21 cellular contexts compared by ENCODE assay signal in the genomic region with DNA sequence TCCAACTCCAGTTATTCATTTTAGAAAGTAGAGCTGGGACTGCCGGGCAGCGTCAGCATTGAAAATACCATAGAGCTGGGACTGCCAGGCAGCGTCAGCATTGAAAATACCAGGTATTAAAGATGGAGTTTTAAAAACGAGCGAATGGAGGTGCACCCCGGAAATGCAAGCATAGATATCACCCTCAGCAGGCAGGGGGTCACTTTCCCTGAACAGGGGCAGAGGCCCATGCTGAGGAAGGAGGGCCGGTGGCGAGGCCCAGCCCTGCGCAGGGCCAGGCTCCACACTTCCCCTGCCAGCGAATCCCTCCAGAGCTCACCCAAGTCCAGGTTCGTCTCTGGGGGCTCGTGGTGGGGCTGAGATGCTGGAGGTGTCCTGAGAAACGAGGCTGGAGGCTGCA.
DNase-seq lines count a peak whose midpoint lies in the region; ATAC-seq and TF ChIP-seq lines count a peak whose summit lies in the region.
"Had no signal": no experiment of that assay in that cellular context is flagged by ENCODE, and none has a peak within 500 bp of the region (broad histone marks: within the 10 kb centered on the region; RNA-seq: fewer than 3 reads in every experiment).

No MANE protein-coding gene starts in this region.

- peak; percentile 26 for DNase-seq in Right ventricle myocardium inferior (ENCODE audit: missing footprints)
- no peak for DNase-seq in Right ventricle myocardium superior
- DNase-seq in H7: peak; percentile 54
- DNase-seq in activated B cell treated with CpG ODN at 0.5 μM for 24 hours: peak; percentile 9
- DNase-seq in stomach: peak; percentile 10
- no peak for DNase-seq in NCI-H146 treated with DMSO at 0.1 percent for 48 hours (lab: John Stamatoyannopoulos, UW; ENCODE audit: unreplicated experiment)
- DNase-seq in activated T-cell treated with anti-CD3 and anti-CD28 coated beads, Interleukin-2, amount 50 U/mL, for 48 hours: no peak
- DNase-seq in SK-N-DZ (ENCODE audit: low spot score): no peak
- DNase-seq: CD4-positive, CD25-positive, alpha-beta regulatory T cell; CD8-positive, alpha-beta T cell; DMS153; DND-41; GDM1; GM23248; H9 had no signal

- CTCF ChIA-PET in activated B cell treated with CpG ODN at 0.5 μM for 24 hours (lab: Charles Lee): no interaction called here

- H3K27me3 Mint-ChIP-seq in activated B cell treated with CpG ODN at 0.5 μM for 24 hours: peaks cover 1% of the 10 kb centered on the region
- H3K27me3 Mint-ChIP-seq: CD4-positive, CD25-positive, alpha-beta regulatory T cell had no signal

- TF ChIP-seq CTCF in activated B cell treated with CpG ODN at 0.5 μM for 24 hours (IDR thresholded peaks at IDR 0.05) (no peak), stomach (IDR thresholded peaks at IDR 0.05) (no peak)

- no peak for TF ChIP-seq EP300 in stomach (IDR thresholded peaks at IDR 0.05)

- H3K27ac ChIP-seq in stomach: no peak overlapping the region
- H3K27ac ChIP-seq: 22Rv1, BLaER1, C4-2B, GM23248 had no signal

- H3K4me3 ChIP-seq in H7 (ENCODE audit: insufficient read depth, low read depth, low read length) (no peak overlapping the region), stomach (no peak overlapping the region)
- H3K4me3 ChIP-seq: BLaER1, GM23248 had no signal

- no peak for ATAC-seq in Right ventricle myocardium inferior
- ATAC-seq in Right ventricle myocardium superior (ENCODE audit: poor library complexity): no peak
- no peak for ATAC-seq in activated B cell treated with CpG ODN at 0.5 μM for 24 hours (ENCODE audit: low read depth)
- ATAC-seq: CD8-positive, alpha-beta T cell; HCT116 had no signal

- no peaks in the 10 kb centered on the region for H3K4me1 ChIP-seq in stomach
- H3K4me1 ChIP-seq: Caco-2 had no signal

- H3K27me3 ChIP-seq in H7 (ENCODE audit: control insufficient read depth, insufficient read depth, low read length): no peaks in the 10 kb centered on the region
- H3K27me3 ChIP-seq in stomach: no peaks in the 10 kb centered on the region
- H3K27me3 ChIP-seq: BLaER1 had no signal

- no peaks in the 10 kb centered on the region for H3K36me3 Mint-ChIP-seq in activated B cell treated with CpG ODN at 0.5 μM for 24 hours (ENCODE audit: low read depth)
- H3K36me3 Mint-ChIP-seq: CD4-positive, CD25-positive, alpha-beta regulatory T cell; CD8-positive, alpha-beta T cell had no signal

- TF ChIP-seq POLR2A in stomach (IDR thresholded peaks at IDR 0.05): no peak

- WGBS in stomach, 5 donors: 86 to 89% (median 88%) methylated on average over 13 of the region's 13 CpGs

- H3K9me3 ChIP-seq in stomach: peaks cover 0 to 8% (median 5%) of the 10 kb centered on the region in 4 donors

- H3K9me3 Mint-ChIP-seq in activated B cell treated with CpG ODN at 0.5 μM for 24 hours: peaks cover 8% of the 10 kb centered on the region
- H3K9me3 Mint-ChIP-seq: CD8-positive, alpha-beta T cell had no signal

- H3K4me3 Mint-ChIP-seq in activated B cell treated with CpG ODN at 0.5 μM for 24 hours: no peak overlapping the region
- H3K4me3 Mint-ChIP-seq: B cell; CD4-positive, CD25-positive, alpha-beta regulatory T cell; CD8-positive, alpha-beta T cell; H9 had no signal

- H3K4me1 Mint-ChIP-seq in activated B cell treated with CpG ODN at 0.5 μM for 24 hours: no peaks in the 10 kb centered on the region
- H3K4me1 Mint-ChIP-seq: B cell; CD4-positive, CD25-positive, alpha-beta regulatory T cell; H9 had no signal

- intact Hi-C loops in Right ventricle myocardium inferior (cut with DNase I): no loop called here
- intact Hi-C loops in Right ventricle myocardium superior (cut with DNase I): loop anchor here (10.0 kb wide), 1 partner anchor 69 kb away; no protein-coding TSS in a partner anchor
- intact Hi-C loops in activated B cell treated with CpG ODN at 0.5 μM for 24 hours (cut with micrococcal nuclease): no loop called here
- intact Hi-C loops in stomach (cut with DNase I; ENCODE audit: low total_unique reads): no loop called here

- H3K27ac Mint-ChIP-seq in activated B cell treated with CpG ODN at 0.5 μM for 24 hours: no peak overlapping the region
- H3K27ac Mint-ChIP-seq: B cell; CD4-positive, CD25-positive, alpha-beta regulatory T cell; CD8-positive, alpha-beta T cell; H9 had no signal

- H3K36me3 ChIP-seq in H7 (replicated peaks; ENCODE audit: control insufficient read depth, insufficient read depth, low read length): no peaks in the 10 kb centered on the region
- H3K36me3 ChIP-seq in stomach: no peaks in the 10 kb centered on the region
- H3K36me3 ChIP-seq: BLaER1 had no signal

- POLR2A ChIA-PET in activated B cell treated with CpG ODN at 0.5 μM for 24 hours (lab: Charles Lee): no interaction called here

Comparison
In these comparisons a context has a peak if more than half of its experiments do, and no peak if none do; other contexts are left out.
1. DNase-seq: peak in Right ventricle myocardium inferior (single experiment), H7 (single experiment), activated B cell treated with CpG ODN at 0.5 μM for 24 hours (single experiment) and stomach (single experiment); none in Right ventricle myocardium superior (single experiment), NCI-H146 treated with DMSO at 0.1 percent for 48 hours (single experiment), activated T-cell treated with anti-CD3 and anti-CD28 coated beads, Interleukin-2, amount 50 U/mL, for 48 hours (0 of 2) and SK-N-DZ (single experiment).